In genomic region chr6:113662688-113663333, GRCh38 we compare ENCODE assay signal across 15 cellular contexts.
DNase-seq lines count a peak whose midpoint lies in the region; ATAC-seq and TF ChIP-seq lines count a peak whose summit lies in the region.
"Had no signal": no experiment of that assay in that cellular context is flagged by ENCODE, and none has a peak within 500 bp of the region (broad histone marks: within the 10 kb centered on the region; RNA-seq: fewer than 3 reads in every experiment).

No MANE protein-coding gene starts in this region.

- H3K4me2 ChIP-seq in OCI-LY1 (ENCODE audit: low read length), result no peak overlapping the region

- DNase-seq in stimulated activated CD4-positive, alpha-beta T cell treated with anti-CD3 and anti-CD28 coated beads, Interleukin-2, amount 100 ng/mL, for 24 hours, result no peak
- DNase-seq in effector CD8-positive, alpha-beta T cell (lab: John Stamatoyannopoulos, UW), result no peak
- no peak for DNase-seq in hippocampal formation (lab: John Stamatoyannopoulos, UW)
- no peak for DNase-seq in NCI-H1105 treated with DMSO at 0.1 percent for 48 hours (lab: John Stamatoyannopoulos, UW)
- DNase-seq: activated CD8-positive, alpha-beta memory T cell treated with anti-CD3 and anti-CD28 coated beads, Interleukin-2, amount 50 U/mL, for 4 hours; immature natural killer cell; NK-92 treated with Interleukin-12 subunit alpha and Interleukin-12 subunit beta, amount 100 ng/mL, for 24 hours; T-helper 2 cell had no signal

- no peak overlapping the region for H3K4me3 ChIP-seq in OCI-LY1 (ENCODE audit: low read depth, low read length, poor library complexity, severe bottlenecking)

- H3K27me3 ChIP-seq in OCI-LY1 (ENCODE audit: insufficient read depth, low read length), result no peaks in the 10 kb centered on the region

- no peaks in the 10 kb centered on the region for H3K9me3 ChIP-seq in OCI-LY1 (ENCODE audit: low read length)

- no peaks in the 10 kb centered on the region for H4K20me1 ChIP-seq in OCI-LY1 (ENCODE audit: insufficient read depth, low read length)

- H3K79me2 ChIP-seq in OCI-LY1 (ENCODE audit: insufficient read depth, low read length), result no peaks in the 10 kb centered on the region

- H3K9me2 ChIP-seq in OCI-LY1 (ENCODE audit: low read depth, low read length), result no peaks in the 10 kb centered on the region

- no peak overlapping the region for H3K27ac ChIP-seq in OCI-LY1 (ENCODE audit: low read depth, low read length, poor library complexity, severe bottlenecking)
- H3K27ac ChIP-seq: HL-60 had no signal

- ATAC-seq in GM18502 (IDR thresholded peaks at IDR 0.05; ENCODE audit: poor library complexity, unreplicated experiment), result peak; percentile 86
- ATAC-seq in GM19468 (IDR thresholded peaks at IDR 0.05; ENCODE audit: extremely low read depth, unreplicated experiment), result peak; percentile 34
- ATAC-seq in HG02938 (IDR thresholded peaks at IDR 0.05; ENCODE audit: unreplicated experiment), result peak; percentile 74
- ATAC-seq: esophagus mucosa; stimulated activated effector memory CD8-positive, alpha-beta T cell treated with anti-CD3 and anti-CD28 coated beads, Interleukin-12 subunit alpha, Interleukin-12 subunit beta, amount 100 ng/mL, for 72 hours had no signal

- no peaks in the 10 kb centered on the region for H3K36me3 ChIP-seq in OCI-LY1 (ENCODE audit: insufficient read depth, low read length)

- H3F3A ChIP-seq in OCI-LY1 (ENCODE audit: insufficient read depth, low read length), result no peaks in the 10 kb centered on the region

- no peak overlapping the region for H3K9ac ChIP-seq in OCI-LY1 (ENCODE audit: low read length)

- TF ChIP-seq CTCF in OCI-LY1 (IDR thresholded peaks at IDR 0.05; ENCODE audit: low read length), result no peak

- H2AFZ ChIP-seq in OCI-LY1 (ENCODE audit: low read length), result 0 out of 2 replicates have a peak overlapping the region, but pooled peaks have one; percentile 61

- H3K4me1 ChIP-seq in OCI-LY1 (ENCODE audit: insufficient read depth, low read length, severe bottlenecking), result peaks cover 9% of the 10 kb centered on the region

Comparison
In these comparisons a context has a peak if more than half of its experiments do, and no peak if none do; other contexts are left out.
1. ATAC-seq: peak in every context shown above with its lines; median percentile 86 in GM18502; 74 in HG02938; 34 in GM19468.